8 cellular contexts compared by ENCODE assay signal in genomic region chr7:155489862-155490696, GRCh38. TPM values are rescaled to one million over a fixed set of nuclear protein-coding genes. Genes with fewer than 3 reads are reported as not detected.
DNase-seq lines count a peak whose midpoint lies in the region; ATAC-seq, FAIRE-seq and TF ChIP-seq lines count a peak whose summit lies in the region.

No MANE protein-coding gene starts in this region.

- no peak for TF ChIP-seq POLR2A in IMR-90 (IDR thresholded peaks at IDR 0.05; ENCODE audit: low read depth, low read length)

- no peak overlapping the region for H3K14ac ChIP-seq in IMR-90 (replicated peaks; ENCODE audit: low read depth, low read length)

- H3K27me3 Mint-ChIP-seq in activated CD4-positive, alpha-beta T cell treated with anti-CD3 and anti-CD28 coated beads for 36 hours = peaks cover 29% of the 10 kb centered on the region

- peak overlapping the region; percentile 21 for H2AFZ ChIP-seq in IMR-90 (replicated peaks; ENCODE audit: low read length, poor library complexity)

- no peak overlapping the region for H2AK5ac ChIP-seq in IMR-90 (ENCODE audit: low read depth, low read length)

- in situ Hi-C loops in IMR-90 (cut with MboI; ENCODE audit: low sequenced_read_pairs) = no loop called here

- dilution Hi-C loops in IMR-90 (cut with HindIII; ENCODE audit: low sequenced_read_pairs, unreplicated experiment) = no loop called here

- H4K20me1 ChIP-seq in IMR-90 (ENCODE audit: insufficient read depth, low read length) = no peaks in the 10 kb centered on the region

- no peak overlapping the region for H3K27ac Mint-ChIP-seq in activated CD4-positive, alpha-beta T cell treated with anti-CD3 and anti-CD28 coated beads for 36 hours

- H3K27ac ChIP-seq in IMR-90 (ENCODE audit: insufficient read depth, low read length) (no peak overlapping the region), pancreas (no peak overlapping the region)

- no peak for FAIRE-seq in pancreas (lab: Jason Lieb, UNC)

- peaks cover 18% of the 10 kb centered on the region for H3K4me1 Mint-ChIP-seq in activated CD4-positive, alpha-beta T cell treated with anti-CD3 and anti-CD28 coated beads for 36 hours

- no peak for TF ChIP-seq RAD21 in IMR-90 (IDR thresholded peaks at IDR 0.05; ENCODE audit: low read length)

- POLR2A ChIA-PET in activated CD4-positive, alpha-beta T cell treated with anti-CD3 and anti-CD28 coated beads for 36 hours (lab: Charles Lee) = no interaction called here
- POLR2A ChIA-PET in IMR-90 (lab: Charles Lee; ENCODE audit: unreplicated experiment) = no interaction called here

- no peak overlapping the region for H4K91ac ChIP-seq in IMR-90 (ENCODE audit: insufficient read depth, low read depth, low read length)

- intact Hi-C loops in activated CD4-positive, alpha-beta T cell treated with anti-CD3 and anti-CD28 coated beads for 36 hours (cut with DNase I, micrococcal nuclease) = no loop called here
- intact Hi-C loops in IMR-90 (cut with micrococcal nuclease) = no loop called here
- intact Hi-C loops in pancreas (cut with DNase I) = no loop called here

- H3K36me3 ChIP-seq in IMR-90 (ENCODE audit: control insufficient read depth, insufficient read depth, low read length) (no peaks in the 10 kb centered on the region), pancreas (no peaks in the 10 kb centered on the region)

- H3K4me3 ChIP-seq in IMR-90 (ENCODE audit: insufficient read depth, low read depth, low read length) = no peak overlapping the region
- H3K4me3 ChIP-seq in pancreas = peak overlapping the region in 2 of 4 donors; percentile 19 to 22

- CTCF ChIA-PET in activated CD4-positive, alpha-beta T cell treated with anti-CD3 and anti-CD28 coated beads for 36 hours (lab: Charles Lee) = interaction anchor here (0.6 kb wide), 3 partner anchors 52 to 562 kb away, joined by 3 read pairs; no protein-coding TSS in a partner anchor
- CTCF ChIA-PET in IMR-90 (lab: Yijun Ruan, JAX) = no interaction called here

- no peak overlapping the region for H3K18ac ChIP-seq in IMR-90 (ENCODE audit: low read depth, low read length)

- peak; percentile 32 for ATAC-seq in activated CD4-positive, alpha-beta T cell treated with anti-CD3 and anti-CD28 coated beads for 36 hours
- ATAC-seq in IMR-90 (ENCODE audit: low read depth) (peak; percentile 51), esophagus mucosa (peak; percentile 51), pancreas (peak in 3 of 4 donors; percentile 69 to 76 (median 71))

- H3K9ac ChIP-seq in IMR-90 (ENCODE audit: low read depth, low read length) = no peak overlapping the region

- TF ChIP-seq CTCF in IMR-90 (conservative IDR thresholded peaks at IDR 0.05; ENCODE audit: low read depth, low read length) (no peak), pancreas (IDR thresholded peaks at IDR 0.05) (no peak)

- H3K9me3 ChIP-seq in IMR-90 (ENCODE audit: control insufficient read depth, insufficient read depth, low read length) (no peaks in the 10 kb centered on the region), pancreas (no peaks in the 10 kb centered on the region)

- no peak overlapping the region for H2BK15ac ChIP-seq in IMR-90 (ENCODE audit: low read depth, low read length)

- H3K4ac ChIP-seq in IMR-90 (ENCODE audit: low read depth, low read length) = no peak overlapping the region

- H2AK9ac ChIP-seq in IMR-90 (replicated peaks; ENCODE audit: low read depth, low read length, poor library complexity) = no peak overlapping the region

- H2BK120ac ChIP-seq in IMR-90 (ENCODE audit: low read depth, low read length) = no peak overlapping the region

- H4K5ac ChIP-seq in IMR-90 (ENCODE audit: low read depth, low read length) = no peak overlapping the region

- no peak for DNase-seq in activated CD4-positive, alpha-beta T cell treated with anti-CD3 and anti-CD28 coated beads for 36 hours
- no peak for DNase-seq in activated CD4-positive, alpha-beta T cell treated with anti-CD3 and anti-CD28 coated beads, Interleukin-2, amount 50 U/mL, for 1 hour
- DNase-seq in IMR-90 (no peak), pancreas (no peak), Ammon's horn (ENCODE audit: low spot score) (no peak), OCI-M2 (lab: John Stamatoyannopoulos, UW; ENCODE audit: unreplicated experiment) (no peak)
- DNase-seq in NK-92 treated with Interleukin-12 subunit alpha and Interleukin-12 subunit beta, amount 100 ng/mL, for 24 hours (lab: John Stamatoyannopoulos, UW) = no peak

- H4K8ac ChIP-seq in IMR-90 (ENCODE audit: low read depth in 2 of 2, low read length in 2 of 2) = no peak overlapping the region

- H3K23ac ChIP-seq in IMR-90 (ENCODE audit: low read depth, low read length) = no peak overlapping the region

- H2BK5ac ChIP-seq in IMR-90 (ENCODE audit: low read depth, low read length, poor library complexity, severe bottlenecking) = no peak overlapping the region

- peak overlapping the region; percentile 44; the same call in 1 of the 2 replicates for H3K4me2 ChIP-seq in IMR-90 (ENCODE audit: low read depth, low read length)

- 34% methylated on average over 12 of the region's 32 CpGs; no CpG with 5 or more reads in 1 of the 2 experiments for WGBS in IMR-90 (ENCODE audit: extremely low coverage in 2 of 2, insufficient read length in 1 of 2), 2 experiments
- 51 to 80% methylated on average over 32 of the region's 32 CpGs for WGBS in pancreas, 2 donors

- H3K27me3 ChIP-seq in IMR-90 (ENCODE audit: control insufficient read depth, insufficient read depth, low read length) = peaks cover 3% of the 10 kb centered on the region; the same call in 1 of the 2 replicates
- H3K27me3 ChIP-seq in pancreas = peaks cover 0 to 2% (median 0%) of the 10 kb centered on the region in 4 donors

- H3K36me3 Mint-ChIP-seq in activated CD4-positive, alpha-beta T cell treated with anti-CD3 and anti-CD28 coated beads for 36 hours (ENCODE audit: low read depth) = peaks cover 2% of the 10 kb centered on the region

- H3K79me1 ChIP-seq in IMR-90 (ENCODE audit: low read depth in 1 of 2, low read length in 2 of 2) = no peaks in the 10 kb centered on the region

- H3K4me1 ChIP-seq in IMR-90 (ENCODE audit: control insufficient read depth, insufficient read depth, low read length) (no peaks in the 10 kb centered on the region), pancreas (no peaks in the 10 kb centered on the region)

- H2BK20ac ChIP-seq in IMR-90 (ENCODE audit: low read depth, low read length) = no peak overlapping the region

- peak overlapping the region; percentile 62 for H3K4me3 Mint-ChIP-seq in activated CD4-positive, alpha-beta T cell treated with anti-CD3 and anti-CD28 coated beads for 36 hours

- H3K56ac ChIP-seq in IMR-90 (ENCODE audit: extremely low read depth, insufficient read depth, low read length) = no peak overlapping the region

- H3K9me1 ChIP-seq in IMR-90 (ENCODE audit: insufficient read depth, low read length) = no peaks in the 10 kb centered on the region

- no peaks in the 10 kb centered on the region for H3K9me3 Mint-ChIP-seq in activated CD4-positive, alpha-beta T cell treated with anti-CD3 and anti-CD28 coated beads for 36 hours (ENCODE audit: low read depth)

- BruUV-seq in IMR-90 (replicated peaks; lab: Mats Ljungman, UMichigan) = no TSS peak

TF ChIP-seq in IMR-90, 13 proteins besides CTCF, POLR2A, EP300 and RAD21:
- no peak for TF ChIP-seq BHLHE40 (IDR thresholded peaks at IDR 0.05; ENCODE audit: low read depth, low read length)
- TF ChIP-seq MAFK (IDR thresholded peaks at IDR 0.05; ENCODE audit: low read depth, low read length) = no peak
- TF ChIP-seq CHD1 (IDR thresholded peaks at IDR 0.05; ENCODE audit: low read depth, low read length) = no peak

RNA-seq across cellular contexts. Expression of gene EN2, which starts 32.1 kb away (rescaled TPM):
- total RNA-seq in activated CD4-positive, alpha-beta T cell treated with anti-CD3 and anti-CD28 coated beads for 36 hours = not detected
- total RNA-seq in IMR-90 (2012; rRNA removed) (not detected in 2 replicates), esophagus mucosa (not detected), pancreas (not detected)
- polyA plus RNA-seq in IMR-90 (2012; rRNA removed) (not detected in 2 replicates), pancreas (not detected)
- 0.01 TPM in 1 of 2 replicates, not detected in the other for polyA plus RNA-seq in IMR-90 (2012; cell fraction: cytosol; rRNA removed)
- polyA plus RNA-seq in IMR-90 (2012; cell fraction: nucleus; rRNA removed; ENCODE audit: low replicate concordance) = 0.03 TPM in 1 of 2 replicates, not detected in the other

RNA-seq across cellular contexts. Expression of gene CNPY1, which starts 56.3 kb away (rescaled TPM):
- total RNA-seq in activated CD4-positive, alpha-beta T cell treated with anti-CD3 and anti-CD28 coated beads for 36 hours = not detected
- total RNA-seq in IMR-90 (2012; rRNA removed) (not detected in 2 replicates), esophagus mucosa (not detected), pancreas (not detected)
- polyA plus RNA-seq in IMR-90 (2012; rRNA removed) (not detected in 2 replicates), pancreas (not detected)
- polyA plus RNA-seq in IMR-90 (2012; cell fraction: cytosol; rRNA removed) = not detected in 2 replicates
- polyA plus RNA-seq in IMR-90 (2012; cell fraction: nucleus; rRNA removed; ENCODE audit: low replicate concordance) = not detected in 2 replicates
